ENCODE assay signal across 18 cellular contexts in genomic region chr9:136273244-136273865, GRCh38.
DNase-seq lines count a peak whose midpoint lies in the region; ATAC-seq lines count a peak whose summit lies in the region.
"Had no signal": no experiment of that assay in that cellular context is flagged by ENCODE, and none has a peak within 500 bp of the region (broad histone marks: within the 10 kb centered on the region; RNA-seq: fewer than 3 reads in every experiment).

No MANE protein-coding gene starts in this region.

- DNase-seq in COLO829 (ENCODE audit: low spot score), result peak; percentile 71
- peak; percentile 32 for DNase-seq in ELR (ENCODE audit: low read depth)
- DNase-seq in NCI-H82 (lab: John Stamatoyannopoulos, UW), result peak; percentile 67
- DNase-seq in amniotic epithelial cell (ENCODE audit: low read depth), result peak; percentile 6
- no peak for DNase-seq in DMS79 (lab: John Stamatoyannopoulos, UW)
- no peak for DNase-seq in hypothalamus (lab: John Stamatoyannopoulos, UW)
- DNase-seq in cerebellar cortex (ENCODE audit: low spot score), result no peak
- DNase-seq: CD4-positive, CD25-positive, alpha-beta regulatory T cell; COR-L47; DMS 273 treated with DMSO at 0.1 percent for 48 hours; DND-41; NCI-H187; NCI-H345; PC-9; RPMI8226; SIG-M5 had no signal

- no peak for ATAC-seq in GM21619 (IDR thresholded peaks at IDR 0.05; ENCODE audit: unreplicated experiment)
- ATAC-seq: SK-N-SH treated with all-trans-retinoic acid at 6 μM for 48 hours had no signal

Comparison
In these comparisons a context has a peak if more than half of its experiments do, and no peak if none do; other contexts are left out.
1. DNase-seq: peak in COLO829 (single experiment), ELR (single experiment), NCI-H82 (single experiment) and amniotic epithelial cell (single experiment); none in DMS79 (single experiment), hypothalamus (0 of 51) and cerebellar cortex (single experiment).